In the genomic region with DNA sequence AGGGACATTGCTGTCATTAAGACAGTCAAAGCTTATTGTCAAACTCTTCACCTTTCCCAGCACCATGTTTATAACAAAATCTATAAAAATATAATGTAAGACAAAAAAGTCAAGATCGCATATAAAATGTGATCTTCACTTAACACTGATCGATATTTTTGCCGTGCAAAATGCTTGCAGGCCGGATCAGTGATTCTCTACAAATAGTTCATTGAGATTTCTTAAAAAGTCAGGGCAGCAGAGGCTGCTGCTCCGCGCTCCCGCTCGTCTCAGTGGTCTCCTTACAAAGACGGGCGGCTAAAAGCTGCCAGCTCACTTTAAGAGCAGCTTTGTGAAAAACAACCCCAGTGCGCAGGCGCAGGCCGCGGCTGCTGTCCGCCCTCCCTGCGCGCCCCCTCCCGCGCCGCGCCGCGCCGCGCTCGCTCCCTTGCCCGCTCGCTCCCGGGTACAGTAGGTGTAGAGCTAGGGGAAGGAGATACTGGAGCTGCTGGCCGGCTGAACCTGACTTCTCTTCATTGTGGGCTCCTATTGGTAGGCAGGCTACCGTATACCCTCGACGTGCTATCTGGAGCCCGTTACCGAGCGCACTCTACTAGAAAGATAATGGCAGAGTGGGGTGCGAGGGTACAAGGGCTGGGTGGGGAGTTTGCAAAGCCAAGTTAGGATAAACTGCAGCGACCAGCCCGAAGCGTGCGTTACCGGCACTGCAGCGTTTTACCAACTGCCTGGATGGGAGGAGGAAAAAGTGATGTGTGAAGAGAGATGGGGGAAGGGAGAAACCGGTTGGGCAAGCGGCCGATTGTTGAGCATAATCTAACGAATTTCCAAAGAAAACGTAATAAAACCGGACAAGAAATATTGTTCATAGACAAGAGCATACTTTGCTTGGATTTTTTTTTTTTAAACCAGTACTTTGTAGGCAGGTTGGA, we compare ENCODE assay signal across 8 cellular contexts. TPM values are rescaled to one million over a fixed set of nuclear protein-coding genes. Genes with fewer than 3 reads are reported as not detected.
DNase-seq lines count a peak whose midpoint lies in the region; ATAC-seq and TF ChIP-seq lines count a peak whose summit lies in the region.

A gene with protein sequence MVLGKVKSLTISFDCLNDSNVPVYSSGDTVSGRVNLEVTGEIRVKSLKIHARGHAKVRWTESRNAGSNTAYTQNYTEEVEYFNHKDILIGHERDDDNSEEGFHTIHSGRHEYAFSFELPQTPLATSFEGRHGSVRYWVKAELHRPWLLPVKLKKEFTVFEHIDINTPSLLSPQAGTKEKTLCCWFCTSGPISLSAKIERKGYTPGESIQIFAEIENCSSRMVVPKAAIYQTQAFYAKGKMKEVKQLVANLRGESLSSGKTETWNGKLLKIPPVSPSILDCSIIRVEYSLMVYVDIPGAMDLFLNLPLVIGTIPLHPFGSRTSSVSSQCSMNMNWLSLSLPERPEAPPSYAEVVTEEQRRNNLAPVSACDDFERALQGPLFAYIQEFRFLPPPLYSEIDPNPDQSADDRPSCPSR (minus strand): TSS at position 291 of the 929 bp plus-strand sequence. CDS start 225 bp downstream, at position 66.

- peaks cover 30% of the 10 kb centered on the region for H3K36me3 Mint-ChIP-seq in CD8-positive, alpha-beta T cell

- POLR2A ChIA-PET in CD8-positive, alpha-beta T cell (lab: Charles Lee), result interaction anchor here (0.7 to 7.4 kb wide), 30 partner anchors 8 to 973 kb away, joined by 3 to 158 read pairs (median 5); partner anchors contain the start of genes CETN3, LYSMD3, MBLAC2 and POLR3G

- H3K27me3 Mint-ChIP-seq in CD8-positive, alpha-beta T cell (ENCODE audit: low read depth), result no peaks in the 10 kb centered on the region

- peak within 1 kb of the TSS; percentile 98 for H3K4me3 Mint-ChIP-seq in CD8-positive, alpha-beta T cell

- H3K27me3 ChIP-seq in CD8-positive, alpha-beta T cell (ENCODE audit: insufficient read depth, low read length), result no peaks in the 10 kb centered on the region
- H3K27me3 ChIP-seq in HL-60 (ENCODE audit: insufficient read depth, poor library complexity, severe bottlenecking) (no peaks in the 10 kb centered on the region), ectodermal cell (ENCODE audit: control insufficient read depth, insufficient read depth, low read length, poor library complexity, severe bottlenecking) (no peaks in the 10 kb centered on the region), lung (ENCODE audit: control insufficient read depth, insufficient read depth) (no peaks in the 10 kb centered on the region)

- H3K27ac ChIP-seq in CD8-positive, alpha-beta T cell (ENCODE audit: low read depth, low read length), result peak within 1 kb of the TSS; percentile 100
- H3K27ac ChIP-seq in HL-60 (replicated peaks) (peak within 1 kb of the TSS; percentile 97), ectodermal cell (ENCODE audit: insufficient read depth, low read depth, low read length, poor library complexity, severe bottlenecking) (peak within 1 kb of the TSS; percentile 100), lung (ENCODE audit: low read depth in 1 of 2, low read length in 1 of 2) (peak within 1 kb of the TSS; percentile 85 to 95)

- H3K9me3 ChIP-seq in CD8-positive, alpha-beta T cell (ENCODE audit: low read length), result no peaks in the 10 kb centered on the region
- H3K9me3 ChIP-seq in ectodermal cell (ENCODE audit: control insufficient read depth, low read length) (no peaks in the 10 kb centered on the region), lung (ENCODE audit: control insufficient read depth in 2 of 2, insufficient read depth in 1 of 2, low read length in 1 of 2) (no peaks in the 10 kb centered on the region)

- no peaks in the 10 kb centered on the region for H3K9me3 Mint-ChIP-seq in CD8-positive, alpha-beta T cell

- DNase-seq in CD8-positive, alpha-beta T cell, result peak; percentile 94 to 99 (median 96)
- DNase-seq in HL-60 (ENCODE audit: low read depth in 1 of 2, low spot score in 1 of 2) (peak in 1 of 2 experiments; percentile 89), NK-92 (lab: John Stamatoyannopoulos, UW; ENCODE audit: unreplicated experiment) (peak; percentile 64), lung (ENCODE audit: low spot score) (peak; percentile 95)
- DNase-seq in activated CD8-positive, alpha-beta memory T cell treated with anti-CD3 and anti-CD28 coated beads for 1 hour (ENCODE audit: extremely low read depth in 1 of 2, low read depth in 1 of 2), result peak; percentile 89 to 97
- DNase-seq in stimulated activated CD4-positive, alpha-beta T cell treated with anti-CD3 and anti-CD28 coated beads, TNF-alpha, amount 100 ng/mL, for 24 hours (ENCODE audit: low read depth in 3 of 3), result peak; percentile 87 to 95 (median 93)

- CTCF ChIA-PET in CD8-positive, alpha-beta T cell (lab: Charles Lee), result interaction anchor here (1.0 to 8.5 kb wide), 20 partner anchors 9 to 517 kb away, joined by 3 to 219 read pairs (median 14); no protein-coding TSS in a partner anchor

- peak within 1 kb of the TSS; percentile 100 for H3K27ac Mint-ChIP-seq in CD8-positive, alpha-beta T cell

- peak within 1 kb of the TSS; percentile 99 for H3K4me3 ChIP-seq in CD8-positive, alpha-beta T cell (ENCODE audit: low read depth, low read length)
- H3K4me3 ChIP-seq in HL-60 (replicated peaks; ENCODE audit: insufficient read depth, low read length) (peak within 1 kb of the TSS; percentile 46), ectodermal cell (ENCODE audit: insufficient read depth, low read depth, low read length) (peak within 1 kb of the TSS; percentile 79), lung (peak within 1 kb of the TSS; percentile 78)

- intact Hi-C loops in CD8-positive, alpha-beta T cell (cut with DNase I, micrococcal nuclease), result loop anchor here (1.0 to 10.0 kb wide), 3 partner anchors 103 to 854 kb away; partner anchors contain the start of gene LYSMD3 (in 1 of the 2)

- WGBS in ectodermal cell, 2 experiments, result 0% methylated on average over 49 of the region's 49 CpGs
- 0% methylated on average over 49 of the region's 49 CpGs for WGBS in lung, 2 donors

- no peak for TF ChIP-seq CTCF in CD8-positive, alpha-beta T cell (IDR thresholded peaks at IDR 0.05)
- TF ChIP-seq CTCF in HL-60 (IDR thresholded peaks at IDR 0.05; ENCODE audit: insufficient read depth, low read length), result no peak
- TF ChIP-seq CTCF in lung (IDR thresholded peaks at IDR 0.05; ENCODE audit: control extremely low read depth, extremely low read depth), result no peak

- H3K4me1 ChIP-seq in CD8-positive, alpha-beta T cell (ENCODE audit: insufficient read depth, low read length), result peaks cover 17% of the 10 kb centered on the region
- peaks cover 4% of the 10 kb centered on the region for H3K4me1 ChIP-seq in ectodermal cell (ENCODE audit: control insufficient read depth, insufficient read depth, low read length)
- H3K4me1 ChIP-seq in lung (ENCODE audit: control insufficient read depth in 2 of 2, insufficient read depth in 2 of 2, low read length in 2 of 2), result peaks cover 0 to 2% of the 10 kb centered on the region in 2 donors

- no peaks in the 10 kb centered on the region for H3K36me3 ChIP-seq in CD8-positive, alpha-beta T cell (ENCODE audit: insufficient read depth, low read length)
- no peaks in the 10 kb centered on the region for H3K36me3 ChIP-seq in ectodermal cell (ENCODE audit: control insufficient read depth, insufficient read depth, low read length)
- H3K36me3 ChIP-seq in lung (ENCODE audit: control insufficient read depth in 2 of 2, insufficient read depth in 2 of 2, low read length in 2 of 2), result no peaks in the 10 kb centered on the region

- ATAC-seq in CD8-positive, alpha-beta T cell, result peak; percentile 30
- ATAC-seq in GM19463 (IDR thresholded peaks at IDR 0.05; ENCODE audit: unreplicated experiment) (peak; percentile 47), lung (ENCODE audit: insufficient read depth, low FRiP score) (peak; percentile 61)

- peaks cover 26% of the 10 kb centered on the region for H3K4me1 Mint-ChIP-seq in CD8-positive, alpha-beta T cell (ENCODE audit: low read depth)

RNA-seq across cellular contexts. Expression of the gene that starts here (rescaled TPM):
- 100 to 1,000 TPM; 131 to 132 TPM for total RNA-seq in CD8-positive, alpha-beta T cell
- 80.2 TPM for polyA plus RNA-seq in ectodermal cell (2013, experiment 1 of 4)
- polyA plus RNA-seq in ectodermal cell (2013, experiment 2 of 4), result 58.1 TPM
- 49.8 TPM for polyA plus RNA-seq in ectodermal cell (2013, experiment 3 of 4)
- polyA plus RNA-seq in ectodermal cell (2013, experiment 4 of 4), result 39.2 TPM
- 100 to 1,000 TPM in 1 of 2 donors, 10 to 100 TPM in 1; 98.5 to 455 TPM for total RNA-seq in lung
- 10 to 100 TPM; 26.0 to 56.1 TPM for polyA plus RNA-seq in lung

Comparison
In these comparisons a context has a peak if more than half of its experiments do, and no peak if none do; other contexts are left out.
1. H3K4me3 ChIP-seq: peak in every context shown above with its lines; median percentile 99 in CD8-positive, alpha-beta T cell; 79 in ectodermal cell; 78 in lung; 46 in HL-60.